ENCODE assay signal across 1 cellular context in the genomic region with DNA sequence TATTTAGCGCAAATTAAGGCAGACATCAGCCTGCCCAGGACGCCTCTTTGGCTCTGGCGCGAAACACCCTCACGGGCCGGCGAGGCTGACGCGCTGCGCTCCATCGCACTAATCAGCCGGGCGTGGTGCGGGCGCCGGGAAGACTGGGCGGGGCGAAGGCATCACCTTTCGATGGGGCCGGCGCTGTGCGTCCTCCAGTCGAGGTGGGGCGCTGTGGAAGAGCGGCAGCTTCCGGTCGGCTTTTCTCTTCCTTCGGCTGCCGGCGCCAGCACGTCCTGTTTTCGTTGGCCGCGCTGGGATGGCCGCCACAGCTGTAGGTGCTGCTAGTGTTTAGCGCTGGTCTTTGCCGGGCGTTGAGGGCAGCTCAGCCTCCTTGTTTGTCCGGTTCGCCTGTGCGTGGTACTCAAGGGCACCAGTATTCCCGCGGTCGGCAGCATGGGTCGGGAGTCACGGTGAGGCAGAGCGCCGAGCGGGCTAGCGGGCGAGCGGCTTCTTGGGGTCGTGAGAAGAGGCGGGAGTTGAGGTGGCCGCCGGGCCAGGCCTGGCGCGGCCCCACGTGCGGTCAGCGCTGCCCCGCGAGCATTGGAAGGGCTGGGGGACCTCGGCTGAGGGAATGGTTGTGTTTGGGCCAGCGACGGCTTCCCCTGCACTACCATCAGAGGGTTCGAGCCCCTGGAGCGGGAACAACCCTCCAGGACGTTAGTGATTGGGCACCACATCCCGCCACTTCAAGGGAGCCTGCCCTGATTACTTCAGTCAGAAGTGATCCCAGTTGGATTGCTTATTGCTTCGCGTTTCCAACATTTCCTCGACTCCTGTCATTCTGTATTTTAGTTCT.
TF ChIP-seq lines count a peak whose summit lies in the region.

Gene DDX46, plus strand, starts transcription at position 276 of the 838 bp plus-strand sequence. Its CDS starts 160 bp downstream, at position 436.

TF ChIP-seq in GM12878, 131 proteins besides CTCF, POLR2A, EP300 and RAD21 (continued from another document and continues in another):
- TF ChIP-seq, protein P1, sequence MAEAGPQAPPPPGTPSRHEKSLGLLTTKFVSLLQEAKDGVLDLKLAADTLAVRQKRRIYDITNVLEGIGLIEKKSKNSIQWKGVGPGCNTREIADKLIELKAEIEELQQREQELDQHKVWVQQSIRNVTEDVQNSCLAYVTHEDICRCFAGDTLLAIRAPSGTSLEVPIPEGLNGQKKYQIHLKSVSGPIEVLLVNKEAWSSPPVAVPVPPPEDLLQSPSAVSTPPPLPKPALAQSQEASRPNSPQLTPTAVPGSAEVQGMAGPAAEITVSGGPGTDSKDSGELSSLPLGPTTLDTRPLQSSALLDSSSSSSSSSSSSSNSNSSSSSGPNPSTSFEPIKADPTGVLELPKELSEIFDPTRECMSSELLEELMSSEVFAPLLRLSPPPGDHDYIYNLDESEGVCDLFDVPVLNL (IDR thresholded peaks at IDR 0.05; ENCODE audit: low read depth, low read length) = no peak
- TF ChIP-seq RAD51 (IDR thresholded peaks at IDR 0.05) = no peak
- TF ChIP-seq MEF2B (IDR thresholded peaks at IDR 0.05; ENCODE audit: partially characterized antibody, poor library complexity, severe bottlenecking) = no peak
- TF ChIP-seq CREB1 (IDR thresholded peaks at IDR 0.05; ENCODE audit: low read depth) = peak; percentile 69
- no peak; the same call in 1 of the 2 replicates for TF ChIP-seq JUND (IDR thresholded peaks at IDR 0.05; ENCODE audit: low read depth, low read length)
- TF ChIP-seq NR2F1 (conservative IDR thresholded peaks at IDR 0.05) = peak; percentile 48; the same call in 1 of the 2 replicates
- no peak for TF ChIP-seq CEBPZ (IDR thresholded peaks at IDR 0.05; ENCODE audit: low read depth, low read length)
- TF ChIP-seq, protein P2, sequence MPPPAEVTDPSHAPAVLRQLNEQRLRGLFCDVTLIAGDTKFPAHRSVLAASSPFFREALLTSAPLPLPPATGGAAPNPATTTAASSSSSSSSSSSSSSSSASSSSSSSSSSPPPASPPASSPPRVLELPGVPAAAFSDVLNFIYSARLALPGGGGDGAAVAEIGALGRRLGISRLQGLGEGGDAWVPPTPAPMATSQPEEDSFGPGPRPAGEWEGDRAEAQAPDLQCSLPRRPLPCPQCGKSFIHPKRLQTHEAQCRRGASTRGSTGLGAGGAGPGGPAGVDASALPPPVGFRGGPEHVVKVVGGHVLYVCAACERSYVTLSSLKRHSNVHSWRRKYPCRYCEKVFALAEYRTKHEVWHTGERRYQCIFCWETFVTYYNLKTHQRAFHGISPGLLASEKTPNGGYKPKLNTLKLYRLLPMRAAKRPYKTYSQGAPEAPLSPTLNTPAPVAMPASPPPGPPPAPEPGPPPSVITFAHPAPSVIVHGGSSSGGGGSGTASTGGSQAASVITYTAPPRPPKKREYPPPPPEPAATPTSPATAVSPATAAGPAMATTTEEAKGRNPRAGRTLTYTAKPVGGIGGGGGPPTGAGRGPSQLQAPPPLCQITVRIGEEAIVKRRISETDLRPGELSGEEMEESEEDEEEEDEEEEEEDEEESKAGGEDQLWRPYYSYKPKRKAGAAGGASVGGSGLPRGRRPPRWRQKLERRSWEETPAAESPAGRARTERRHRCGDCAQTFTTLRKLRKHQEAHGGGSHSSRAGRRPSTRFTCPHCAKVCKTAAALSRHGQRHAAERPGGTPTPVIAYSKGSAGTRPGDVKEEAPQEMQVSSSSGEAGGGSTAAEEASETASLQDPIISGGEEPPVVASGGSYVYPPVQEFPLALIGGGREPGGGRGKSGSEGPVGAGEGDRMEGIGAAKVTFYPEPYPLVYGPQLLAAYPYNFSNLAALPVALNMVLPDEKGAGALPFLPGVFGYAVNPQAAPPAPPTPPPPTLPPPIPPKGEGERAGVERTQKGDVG (CRISPR knock-in tag; IDR thresholded peaks at IDR 0.05) = no peak
- TF ChIP-seq HDAC2 (IDR thresholded peaks at IDR 0.05) = no peak
- no peak for TF ChIP-seq JUNB (IDR thresholded peaks at IDR 0.05)
- TF ChIP-seq, protein P3, sequence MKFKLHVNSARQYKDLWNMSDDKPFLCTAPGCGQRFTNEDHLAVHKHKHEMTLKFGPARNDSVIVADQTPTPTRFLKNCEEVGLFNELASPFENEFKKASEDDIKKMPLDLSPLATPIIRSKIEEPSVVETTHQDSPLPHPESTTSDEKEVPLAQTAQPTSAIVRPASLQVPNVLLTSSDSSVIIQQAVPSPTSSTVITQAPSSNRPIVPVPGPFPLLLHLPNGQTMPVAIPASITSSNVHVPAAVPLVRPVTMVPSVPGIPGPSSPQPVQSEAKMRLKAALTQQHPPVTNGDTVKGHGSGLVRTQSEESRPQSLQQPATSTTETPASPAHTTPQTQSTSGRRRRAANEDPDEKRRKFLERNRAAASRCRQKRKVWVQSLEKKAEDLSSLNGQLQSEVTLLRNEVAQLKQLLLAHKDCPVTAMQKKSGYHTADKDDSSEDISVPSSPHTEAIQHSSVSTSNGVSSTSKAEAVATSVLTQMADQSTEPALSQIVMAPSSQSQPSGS (IDR thresholded peaks at IDR 0.05; ENCODE audit: low read length) = no peak
- peak; percentile 30; the same call in 1 of the 2 replicates for TF ChIP-seq IRF4 (IDR thresholded peaks at IDR 0.05; ENCODE audit: low read depth, low read length)
- peak; percentile 54; the same call in 1 of the 2 replicates for TF ChIP-seq ESRRA (IDR thresholded peaks at IDR 0.05; ENCODE audit: low read length)
- no peak for TF ChIP-seq NRF1 (conservative IDR thresholded peaks at IDR 0.05; ENCODE audit: low read depth, low read length)
- no peak; the same call in 1 of the 2 replicates for TF ChIP-seq SPI1 (IDR thresholded peaks at IDR 0.05; ENCODE audit: borderline replicate concordance, insufficient read depth, low read depth, low read length)
- no peak for TF ChIP-seq ASH2L (IDR thresholded peaks at IDR 0.05; ENCODE audit: borderline replicate concordance, low read depth)
- TF ChIP-seq CHD1 (IDR thresholded peaks at IDR 0.05; ENCODE audit: low read depth, low read length) = no peak
- peak; percentile 34; the same call in 1 of the 2 replicates for TF ChIP-seq CBFB (IDR thresholded peaks at IDR 0.05; ENCODE audit: low read depth)
- TF ChIP-seq REST (IDR thresholded peaks at IDR 0.05; ENCODE audit: low read depth, low read length) = 0 out of 2 replicates have a peak, but pooled peaks have one; percentile 37
- peak; percentile 88 for TF ChIP-seq LARP7 (IDR thresholded peaks at IDR 0.05)
- TF ChIP-seq MTA3 (IDR thresholded peaks at IDR 0.05; ENCODE audit: borderline replicate concordance, low read length) = no peak
- TF ChIP-seq USF2 (IDR thresholded peaks at IDR 0.05; ENCODE audit: borderline replicate concordance, low read depth, low read length) = no peak
- peak; percentile 30; the same call in 1 of the 2 replicates for TF ChIP-seq NR2C1 (IDR thresholded peaks at IDR 0.05)
- TF ChIP-seq ZZZ3 (IDR thresholded peaks at IDR 0.05; ENCODE audit: control insufficient read depth, insufficient read length, low read depth) = no peak
- no peak for TF ChIP-seq ZNF622 (IDR thresholded peaks at IDR 0.05)
- TF ChIP-seq, protein P4, sequence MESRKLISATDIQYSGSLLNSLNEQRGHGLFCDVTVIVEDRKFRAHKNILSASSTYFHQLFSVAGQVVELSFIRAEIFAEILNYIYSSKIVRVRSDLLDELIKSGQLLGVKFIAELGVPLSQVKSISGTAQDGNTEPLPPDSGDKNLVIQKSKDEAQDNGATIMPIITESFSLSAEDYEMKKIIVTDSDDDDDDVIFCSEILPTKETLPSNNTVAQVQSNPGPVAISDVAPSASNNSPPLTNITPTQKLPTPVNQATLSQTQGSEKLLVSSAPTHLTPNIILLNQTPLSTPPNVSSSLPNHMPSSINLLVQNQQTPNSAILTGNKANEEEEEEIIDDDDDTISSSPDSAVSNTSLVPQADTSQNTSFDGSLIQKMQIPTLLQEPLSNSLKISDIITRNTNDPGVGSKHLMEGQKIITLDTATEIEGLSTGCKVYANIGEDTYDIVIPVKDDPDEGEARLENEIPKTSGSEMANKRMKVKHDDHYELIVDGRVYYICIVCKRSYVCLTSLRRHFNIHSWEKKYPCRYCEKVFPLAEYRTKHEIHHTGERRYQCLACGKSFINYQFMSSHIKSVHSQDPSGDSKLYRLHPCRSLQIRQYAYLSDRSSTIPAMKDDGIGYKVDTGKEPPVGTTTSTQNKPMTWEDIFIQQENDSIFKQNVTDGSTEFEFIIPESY (IDR thresholded peaks at IDR 0.05) = no peak
- peak; percentile 40 for TF ChIP-seq SP1 (IDR thresholded peaks at IDR 0.05; ENCODE audit: low read depth, low read length)
- TF ChIP-seq STAT3 (IDR thresholded peaks at IDR 0.05; ENCODE audit: low read depth, low read length) = no peak
- peak; percentile 96 for TF ChIP-seq GABPA (IDR thresholded peaks at IDR 0.05; ENCODE audit: low read depth)
- no peak; the same call in 1 of the 2 replicates for TF ChIP-seq SMARCA5 (IDR thresholded peaks at IDR 0.05)
- no peak for TF ChIP-seq TCF7 (IDR thresholded peaks at IDR 0.05; ENCODE audit: borderline replicate concordance)
- peak; percentile 37 to 46 for TF ChIP-seq IKZF2 (IDR thresholded peaks at IDR 0.05)
- no peak for TF ChIP-seq TARDBP (IDR thresholded peaks at IDR 0.05; ENCODE audit: borderline replicate concordance)
- no peak for TF ChIP-seq NR2C2 (IDR thresholded peaks at IDR 0.05; ENCODE audit: borderline replicate concordance, control insufficient read depth, insufficient read length, low read depth)
- TF ChIP-seq, protein P5, sequence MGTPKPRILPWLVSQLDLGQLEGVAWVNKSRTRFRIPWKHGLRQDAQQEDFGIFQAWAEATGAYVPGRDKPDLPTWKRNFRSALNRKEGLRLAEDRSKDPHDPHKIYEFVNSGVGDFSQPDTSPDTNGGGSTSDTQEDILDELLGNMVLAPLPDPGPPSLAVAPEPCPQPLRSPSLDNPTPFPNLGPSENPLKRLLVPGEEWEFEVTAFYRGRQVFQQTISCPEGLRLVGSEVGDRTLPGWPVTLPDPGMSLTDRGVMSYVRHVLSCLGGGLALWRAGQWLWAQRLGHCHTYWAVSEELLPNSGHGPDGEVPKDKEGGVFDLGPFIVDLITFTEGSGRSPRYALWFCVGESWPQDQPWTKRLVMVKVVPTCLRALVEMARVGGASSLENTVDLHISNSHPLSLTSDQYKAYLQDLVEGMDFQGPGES (IDR thresholded peaks at IDR 0.05) = no peak
- TF ChIP-seq, protein P6, sequence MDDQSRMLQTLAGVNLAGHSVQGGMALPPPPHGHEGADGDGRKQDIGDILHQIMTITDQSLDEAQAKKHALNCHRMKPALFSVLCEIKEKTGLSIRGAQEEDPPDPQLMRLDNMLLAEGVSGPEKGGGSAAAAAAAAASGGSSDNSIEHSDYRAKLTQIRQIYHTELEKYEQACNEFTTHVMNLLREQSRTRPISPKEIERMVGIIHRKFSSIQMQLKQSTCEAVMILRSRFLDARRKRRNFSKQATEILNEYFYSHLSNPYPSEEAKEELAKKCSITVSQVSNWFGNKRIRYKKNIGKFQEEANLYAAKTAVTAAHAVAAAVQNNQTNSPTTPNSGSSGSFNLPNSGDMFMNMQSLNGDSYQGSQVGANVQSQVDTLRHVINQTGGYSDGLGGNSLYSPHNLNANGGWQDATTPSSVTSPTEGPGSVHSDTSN (IDR thresholded peaks at IDR 0.05; ENCODE audit: insufficient replicate concordance, low read depth, low read length) = no peak
- TF ChIP-seq PML (IDR thresholded peaks at IDR 0.05; ENCODE audit: low read length) = peak; percentile 79
